1 cellular context compared by ENCODE assay signal in the genomic region with DNA sequence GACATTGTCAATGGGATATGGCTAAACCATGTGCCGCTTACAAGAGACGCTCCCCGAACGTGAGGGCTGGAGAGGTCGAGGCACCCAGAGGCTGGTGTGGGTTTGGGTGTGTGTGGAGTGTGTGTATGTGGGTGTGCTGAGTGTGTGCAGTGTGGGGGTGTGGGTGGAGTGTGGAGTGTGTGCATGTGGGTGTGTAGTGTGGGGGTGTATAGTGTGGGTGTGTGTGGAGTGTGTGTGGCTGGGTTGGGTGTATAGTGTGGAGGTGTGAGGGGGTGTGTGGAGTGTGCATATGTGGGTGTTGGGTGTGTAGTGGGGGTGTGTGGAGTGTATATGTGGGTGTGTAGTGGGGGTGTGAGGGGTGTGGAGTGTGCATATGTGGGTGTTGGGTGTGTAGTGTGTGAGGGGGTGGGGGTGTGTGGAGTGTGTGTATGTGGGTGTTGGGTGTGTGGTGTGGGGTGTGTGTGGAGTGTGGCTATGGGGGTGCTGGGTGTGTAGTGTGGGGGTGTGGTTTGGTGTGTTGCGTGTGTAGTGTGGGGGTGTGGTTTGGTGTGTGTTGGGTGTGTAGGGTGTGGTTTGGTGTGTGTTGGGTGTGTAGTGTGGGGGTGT.
TF ChIP-seq lines count a peak whose summit lies in the region.

No MANE protein-coding gene starts in this region.

TF ChIP-seq in HEK293, 187 proteins besides CTCF, POLR2A, EP300 and RAD21 (continued from another document):
- TF ChIP-seq, protein P1, sequence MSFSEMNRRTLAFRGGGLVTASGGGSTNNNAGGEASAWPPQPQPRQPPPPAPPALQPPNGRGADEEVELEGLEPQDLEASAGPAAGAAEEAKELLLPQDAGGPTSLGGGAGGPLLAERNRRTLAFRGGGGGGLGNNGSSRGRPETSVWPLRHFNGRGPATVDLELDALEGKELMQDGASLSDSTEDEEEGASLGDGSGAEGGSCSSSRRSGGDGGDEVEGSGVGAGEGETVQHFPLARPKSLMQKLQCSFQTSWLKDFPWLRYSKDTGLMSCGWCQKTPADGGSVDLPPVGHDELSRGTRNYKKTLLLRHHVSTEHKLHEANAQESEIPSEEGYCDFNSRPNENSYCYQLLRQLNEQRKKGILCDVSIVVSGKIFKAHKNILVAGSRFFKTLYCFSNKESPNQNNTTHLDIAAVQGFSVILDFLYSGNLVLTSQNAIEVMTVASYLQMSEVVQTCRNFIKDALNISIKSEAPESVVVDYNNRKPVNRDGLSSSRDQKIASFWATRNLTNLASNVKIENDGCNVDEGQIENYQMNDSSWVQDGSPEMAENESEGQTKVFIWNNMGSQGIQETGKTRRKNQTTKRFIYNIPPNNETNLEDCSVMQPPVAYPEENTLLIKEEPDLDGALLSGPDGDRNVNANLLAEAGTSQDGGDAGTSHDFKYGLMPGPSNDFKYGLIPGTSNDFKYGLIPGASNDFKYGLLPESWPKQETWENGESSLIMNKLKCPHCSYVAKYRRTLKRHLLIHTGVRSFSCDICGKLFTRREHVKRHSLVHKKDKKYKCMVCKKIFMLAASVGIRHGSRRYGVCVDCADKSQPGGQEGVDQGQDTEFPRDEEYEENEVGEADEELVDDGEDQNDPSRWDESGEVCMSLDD (tag by site-specific recombination; IDR thresholded peaks at IDR 0.05): peak; percentile 61; the same call in 1 of the 2 replicates
- TF ChIP-seq BCL11A (tag by site-specific recombination; IDR thresholded peaks at IDR 0.05; ENCODE audit: low read depth): no peak
- TF ChIP-seq, protein P2, sequence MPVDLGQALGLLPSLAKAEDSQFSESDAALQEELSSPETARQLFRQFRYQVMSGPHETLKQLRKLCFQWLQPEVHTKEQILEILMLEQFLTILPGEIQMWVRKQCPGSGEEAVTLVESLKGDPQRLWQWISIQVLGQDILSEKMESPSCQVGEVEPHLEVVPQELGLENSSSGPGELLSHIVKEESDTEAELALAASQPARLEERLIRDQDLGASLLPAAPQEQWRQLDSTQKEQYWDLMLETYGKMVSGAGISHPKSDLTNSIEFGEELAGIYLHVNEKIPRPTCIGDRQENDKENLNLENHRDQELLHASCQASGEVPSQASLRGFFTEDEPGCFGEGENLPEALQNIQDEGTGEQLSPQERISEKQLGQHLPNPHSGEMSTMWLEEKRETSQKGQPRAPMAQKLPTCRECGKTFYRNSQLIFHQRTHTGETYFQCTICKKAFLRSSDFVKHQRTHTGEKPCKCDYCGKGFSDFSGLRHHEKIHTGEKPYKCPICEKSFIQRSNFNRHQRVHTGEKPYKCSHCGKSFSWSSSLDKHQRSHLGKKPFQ (tag by site-specific recombination; IDR thresholded peaks at IDR 0.05): peak; percentile 68; the same call in 1 of the 2 replicates
- TF ChIP-seq ZNF266 (tag by site-specific recombination; IDR thresholded peaks at IDR 0.05; ENCODE audit: low read depth): 0 out of 2 replicates have a peak, but pooled peaks have one; percentile 9
- TF ChIP-seq ZFHX2 (tag by site-specific recombination; conservative IDR thresholded peaks at IDR 0.05): peak; percentile 98
- peak; percentile 36; the same call in 1 of the 2 replicates for TF ChIP-seq KLF9 (tag by site-specific recombination; IDR thresholded peaks at IDR 0.05; ENCODE audit: low read depth)
- TF ChIP-seq ZNF114 (tag by site-specific recombination; IDR thresholded peaks at IDR 0.05): no peak
- no peak for TF ChIP-seq YY1 (tag by site-specific recombination; IDR thresholded peaks at IDR 0.05)
- TF ChIP-seq, protein P3, sequence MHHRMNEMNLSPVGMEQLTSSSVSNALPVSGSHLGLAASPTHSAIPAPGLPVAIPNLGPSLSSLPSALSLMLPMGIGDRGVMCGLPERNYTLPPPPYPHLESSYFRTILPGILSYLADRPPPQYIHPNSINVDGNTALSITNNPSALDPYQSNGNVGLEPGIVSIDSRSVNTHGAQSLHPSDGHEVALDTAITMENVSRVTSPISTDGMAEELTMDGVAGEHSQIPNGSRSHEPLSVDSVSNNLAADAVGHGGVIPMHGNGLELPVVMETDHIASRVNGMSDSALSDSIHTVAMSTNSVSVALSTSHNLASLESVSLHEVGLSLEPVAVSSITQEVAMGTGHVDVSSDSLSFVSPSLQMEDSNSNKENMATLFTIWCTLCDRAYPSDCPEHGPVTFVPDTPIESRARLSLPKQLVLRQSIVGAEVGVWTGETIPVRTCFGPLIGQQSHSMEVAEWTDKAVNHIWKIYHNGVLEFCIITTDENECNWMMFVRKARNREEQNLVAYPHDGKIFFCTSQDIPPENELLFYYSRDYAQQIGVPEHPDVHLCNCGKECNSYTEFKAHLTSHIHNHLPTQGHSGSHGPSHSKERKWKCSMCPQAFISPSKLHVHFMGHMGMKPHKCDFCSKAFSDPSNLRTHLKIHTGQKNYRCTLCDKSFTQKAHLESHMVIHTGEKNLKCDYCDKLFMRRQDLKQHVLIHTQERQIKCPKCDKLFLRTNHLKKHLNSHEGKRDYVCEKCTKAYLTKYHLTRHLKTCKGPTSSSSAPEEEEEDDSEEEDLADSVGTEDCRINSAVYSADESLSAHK (tag by site-specific recombination; IDR thresholded peaks at IDR 0.05): no peak
- 0 out of 2 replicates have a peak, but pooled peaks have one; percentile 53 for TF ChIP-seq ZNF670 (tag by site-specific recombination; IDR thresholded peaks at IDR 0.05; ENCODE audit: low read depth)
- TF ChIP-seq, protein P4, sequence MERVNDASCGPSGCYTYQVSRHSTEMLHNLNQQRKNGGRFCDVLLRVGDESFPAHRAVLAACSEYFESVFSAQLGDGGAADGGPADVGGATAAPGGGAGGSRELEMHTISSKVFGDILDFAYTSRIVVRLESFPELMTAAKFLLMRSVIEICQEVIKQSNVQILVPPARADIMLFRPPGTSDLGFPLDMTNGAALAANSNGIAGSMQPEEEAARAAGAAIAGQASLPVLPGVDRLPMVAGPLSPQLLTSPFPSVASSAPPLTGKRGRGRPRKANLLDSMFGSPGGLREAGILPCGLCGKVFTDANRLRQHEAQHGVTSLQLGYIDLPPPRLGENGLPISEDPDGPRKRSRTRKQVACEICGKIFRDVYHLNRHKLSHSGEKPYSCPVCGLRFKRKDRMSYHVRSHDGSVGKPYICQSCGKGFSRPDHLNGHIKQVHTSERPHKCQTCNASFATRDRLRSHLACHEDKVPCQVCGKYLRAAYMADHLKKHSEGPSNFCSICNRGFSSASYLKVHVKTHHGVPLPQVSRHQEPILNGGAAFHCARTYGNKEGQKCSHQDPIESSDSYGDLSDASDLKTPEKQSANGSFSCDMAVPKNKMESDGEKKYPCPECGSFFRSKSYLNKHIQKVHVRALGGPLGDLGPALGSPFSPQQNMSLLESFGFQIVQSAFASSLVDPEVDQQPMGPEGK (tag by site-specific recombination; IDR thresholded peaks at IDR 0.05): peak; percentile 33; the same call in 1 of the 2 replicates
- no peak for TF ChIP-seq ATF2 (tag by site-specific recombination; IDR thresholded peaks at IDR 0.05; ENCODE audit: low read depth)
- TF ChIP-seq ZNF37A (tag by site-specific recombination; IDR thresholded peaks at IDR 0.05): no peak
- 0 out of 2 replicates have a peak, but pooled peaks have one; percentile 14 for TF ChIP-seq ZSCAN4 (tag by site-specific recombination; IDR thresholded peaks at IDR 0.05)
- TF ChIP-seq ZNF747 (tag by site-specific recombination; IDR thresholded peaks at IDR 0.05): no peak
- TF ChIP-seq EGR2 (tag by site-specific recombination; IDR thresholded peaks at IDR 0.05; ENCODE audit: low read depth): peak; percentile 99
- peak; percentile 77 for TF ChIP-seq KLF8 (tag by site-specific recombination; IDR thresholded peaks at IDR 0.05)
